In genomic region chr1:16888806-16889178, GRCh38 we compare ENCODE assay signal across 2 cellular contexts.
TF ChIP-seq lines count a peak whose summit lies in the region.

No MANE protein-coding gene starts in this region.

TF ChIP-seq in liver, 16 proteins besides CTCF, POLR2A, EP300 and RAD21:
- TF ChIP-seq TAF1 (conservative IDR thresholded peaks at IDR 0.05), result no peak
- TF ChIP-seq, protein P1, sequence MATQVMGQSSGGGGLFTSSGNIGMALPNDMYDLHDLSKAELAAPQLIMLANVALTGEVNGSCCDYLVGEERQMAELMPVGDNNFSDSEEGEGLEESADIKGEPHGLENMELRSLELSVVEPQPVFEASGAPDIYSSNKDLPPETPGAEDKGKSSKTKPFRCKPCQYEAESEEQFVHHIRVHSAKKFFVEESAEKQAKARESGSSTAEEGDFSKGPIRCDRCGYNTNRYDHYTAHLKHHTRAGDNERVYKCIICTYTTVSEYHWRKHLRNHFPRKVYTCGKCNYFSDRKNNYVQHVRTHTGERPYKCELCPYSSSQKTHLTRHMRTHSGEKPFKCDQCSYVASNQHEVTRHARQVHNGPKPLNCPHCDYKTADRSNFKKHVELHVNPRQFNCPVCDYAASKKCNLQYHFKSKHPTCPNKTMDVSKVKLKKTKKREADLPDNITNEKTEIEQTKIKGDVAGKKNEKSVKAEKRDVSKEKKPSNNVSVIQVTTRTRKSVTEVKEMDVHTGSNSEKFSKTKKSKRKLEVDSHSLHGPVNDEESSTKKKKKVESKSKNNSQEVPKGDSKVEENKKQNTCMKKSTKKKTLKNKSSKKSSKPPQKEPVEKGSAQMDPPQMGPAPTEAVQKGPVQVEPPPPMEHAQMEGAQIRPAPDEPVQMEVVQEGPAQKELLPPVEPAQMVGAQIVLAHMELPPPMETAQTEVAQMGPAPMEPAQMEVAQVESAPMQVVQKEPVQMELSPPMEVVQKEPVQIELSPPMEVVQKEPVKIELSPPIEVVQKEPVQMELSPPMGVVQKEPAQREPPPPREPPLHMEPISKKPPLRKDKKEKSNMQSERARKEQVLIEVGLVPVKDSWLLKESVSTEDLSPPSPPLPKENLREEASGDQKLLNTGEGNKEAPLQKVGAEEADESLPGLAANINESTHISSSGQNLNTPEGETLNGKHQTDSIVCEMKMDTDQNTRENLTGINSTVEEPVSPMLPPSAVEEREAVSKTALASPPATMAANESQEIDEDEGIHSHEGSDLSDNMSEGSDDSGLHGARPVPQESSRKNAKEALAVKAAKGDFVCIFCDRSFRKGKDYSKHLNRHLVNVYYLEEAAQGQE (IDR thresholded peaks at IDR 0.05), result no peak
- no peak for TF ChIP-seq GABPA (IDR thresholded peaks at IDR 0.05 in 1 of 2, conservative IDR thresholded peaks at IDR 0.05 in 1 of 2)
- no peak for TF ChIP-seq YY1 (IDR thresholded peaks at IDR 0.05)
- no peak for TF ChIP-seq MAX (IDR thresholded peaks at IDR 0.05)
- TF ChIP-seq NR2F2 (IDR thresholded peaks at IDR 0.05), result no peak
- TF ChIP-seq, protein P2, sequence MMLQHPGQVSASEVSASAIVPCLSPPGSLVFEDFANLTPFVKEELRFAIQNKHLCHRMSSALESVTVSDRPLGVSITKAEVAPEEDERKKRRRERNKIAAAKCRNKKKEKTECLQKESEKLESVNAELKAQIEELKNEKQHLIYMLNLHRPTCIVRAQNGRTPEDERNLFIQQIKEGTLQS (IDR thresholded peaks at IDR 0.05), result no peak
- no peak for TF ChIP-seq HNF4G (IDR thresholded peaks at IDR 0.05)
- no peak for TF ChIP-seq HNF4A (conservative IDR thresholded peaks at IDR 0.05)
- TF ChIP-seq JUND (IDR thresholded peaks at IDR 0.05), result no peak
- TF ChIP-seq EGR1 (IDR thresholded peaks at IDR 0.05; ENCODE audit: low read depth in 2 of 2), result no peak
- no peak for TF ChIP-seq FOXA2 (IDR thresholded peaks at IDR 0.05)
- no peak for TF ChIP-seq SP1 (IDR thresholded peaks at IDR 0.05)
- TF ChIP-seq FOXA1 (IDR thresholded peaks at IDR 0.05), result no peak
- TF ChIP-seq, protein P3, sequence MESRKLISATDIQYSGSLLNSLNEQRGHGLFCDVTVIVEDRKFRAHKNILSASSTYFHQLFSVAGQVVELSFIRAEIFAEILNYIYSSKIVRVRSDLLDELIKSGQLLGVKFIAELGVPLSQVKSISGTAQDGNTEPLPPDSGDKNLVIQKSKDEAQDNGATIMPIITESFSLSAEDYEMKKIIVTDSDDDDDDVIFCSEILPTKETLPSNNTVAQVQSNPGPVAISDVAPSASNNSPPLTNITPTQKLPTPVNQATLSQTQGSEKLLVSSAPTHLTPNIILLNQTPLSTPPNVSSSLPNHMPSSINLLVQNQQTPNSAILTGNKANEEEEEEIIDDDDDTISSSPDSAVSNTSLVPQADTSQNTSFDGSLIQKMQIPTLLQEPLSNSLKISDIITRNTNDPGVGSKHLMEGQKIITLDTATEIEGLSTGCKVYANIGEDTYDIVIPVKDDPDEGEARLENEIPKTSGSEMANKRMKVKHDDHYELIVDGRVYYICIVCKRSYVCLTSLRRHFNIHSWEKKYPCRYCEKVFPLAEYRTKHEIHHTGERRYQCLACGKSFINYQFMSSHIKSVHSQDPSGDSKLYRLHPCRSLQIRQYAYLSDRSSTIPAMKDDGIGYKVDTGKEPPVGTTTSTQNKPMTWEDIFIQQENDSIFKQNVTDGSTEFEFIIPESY (IDR thresholded peaks at IDR 0.05), result no peak
- no peak for TF ChIP-seq RXRA (IDR thresholded peaks at IDR 0.05)
TF ChIP-seq in liver: peak in this region for 0.

TF ChIP-seq in HepG2, 621 proteins besides CTCF, POLR2A, EP300 and RAD21:
- TF ChIP-seq, protein P4, sequence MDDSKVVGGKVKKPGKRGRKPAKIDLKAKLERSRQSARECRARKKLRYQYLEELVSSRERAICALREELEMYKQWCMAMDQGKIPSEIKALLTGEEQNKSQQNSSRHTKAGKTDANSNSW (CRISPR knock-in tag; IDR thresholded peaks at IDR 0.05; ENCODE audit: borderline replicate concordance), result no peak
- TF ChIP-seq HNF1B (CRISPR knock-in tag; IDR thresholded peaks at IDR 0.05) (no peak), SMAD3 (CRISPR knock-in tag; IDR thresholded peaks at IDR 0.05) (no peak), NFIB (CRISPR knock-in tag; IDR thresholded peaks at IDR 0.05; ENCODE audit: borderline replicate concordance) (no peak), DNMT3B (CRISPR knock-in tag; conservative IDR thresholded peaks at IDR 0.05) (no peak), MEIS2 (CRISPR knock-in tag; IDR thresholded peaks at IDR 0.05) (no peak), SRY (CRISPR knock-in tag; IDR thresholded peaks at IDR 0.05) (no peak), EZH2 (conservative IDR thresholded peaks at IDR 0.05; ENCODE audit: low read depth, low read length) (no peak), TEAD2 (CRISPR knock-in tag; IDR thresholded peaks at IDR 0.05) (no peak), HNF4G (IDR thresholded peaks at IDR 0.05; ENCODE audit: borderline replicate concordance, low read depth, low read length) (no peak), HNF4G (CRISPR knock-in tag; IDR thresholded peaks at IDR 0.05; ENCODE audit: borderline replicate concordance, low read depth) (no peak), ELK4 (CRISPR knock-in tag; IDR thresholded peaks at IDR 0.05; ENCODE audit: borderline replicate concordance) (no peak)
